In the genomic region with DNA sequence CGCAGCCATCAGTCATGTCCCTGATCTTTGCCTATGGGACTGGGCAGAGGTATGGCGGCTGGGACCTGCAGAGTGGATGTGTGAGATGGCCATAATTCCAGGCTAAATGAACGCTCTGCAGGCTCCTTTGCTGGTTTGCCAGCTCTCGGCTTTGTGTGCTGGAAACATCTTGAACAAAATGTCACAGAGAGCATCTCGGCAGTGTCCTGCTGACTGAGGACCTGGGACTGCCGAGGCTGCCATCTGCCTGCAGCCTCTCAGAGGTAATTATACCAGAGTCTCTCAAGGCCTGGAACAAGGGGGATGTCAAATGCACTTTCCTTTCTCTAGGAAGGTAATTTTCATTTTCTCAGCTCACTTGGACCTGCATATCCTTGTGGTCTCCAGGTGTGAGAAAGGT, we compare ENCODE assay signal across 29 cellular contexts.
"Had no signal": no experiment of that assay in that cellular context is flagged by ENCODE, and none has a peak within 500 bp of the region (broad histone marks: within the 10 kb centered on the region; RNA-seq: fewer than 3 reads in every experiment).

No MANE protein-coding gene starts in this region.

- DNase-seq: activated CD4-positive, alpha-beta memory T cell treated with anti-CD3 and anti-CD28 coated beads, Interleukin-2, amount 10 ng/mL, durations not matched to agents 7 days and 5 days; activated CD4-positive, alpha-beta T cell treated with anti-CD3 and anti-CD28 coated beads for 1 hour; activated CD4-positive, alpha-beta T cell treated with anti-CD3 and anti-CD28 coated beads for 4 hours; activated CD4-positive, alpha-beta T cell treated with anti-CD3 and anti-CD28 coated beads, Interleukin-2, amount 10 ng/mL, durations not matched to agents 7 days and 5 days; activated CD4-positive, alpha-beta T cell treated with anti-CD3 and anti-CD28 coated beads, Interleukin-2, amount 50 U/mL, for 4 hours; activated CD8-positive, alpha-beta memory T cell treated with anti-CD3 and anti-CD28 coated beads, Interleukin-2, amount 50 U/mL, for 48 hours; activated gamma-delta T cell; activated naive CD4-positive, alpha-beta T cell; activated naive CD4-positive, alpha-beta T cell treated with anti-CD3 and anti-CD28 coated beads, Interleukin-2, amount 10 ng/mL, durations not matched to agents 7 days and 5 days; activated naive CD8-positive, alpha-beta T cell treated with anti-CD3 and anti-CD28 coated beads, Interleukin-2, amount 10 ng/mL, durations not matched to agents 7 days and 5 days; activated T-cell treated with anti-CD3 and anti-CD28 coated beads for 4 hours; activated T-cell treated with anti-CD3 and anti-CD28 coated beads, Interleukin-2, amount 50 U/mL, for 24 hours; activated T-cell treated with anti-CD3 and anti-CD28 coated beads, Interleukin-2, amount 50 U/mL, for 72 hours; brain microvascular endothelial cell; cortex of kidney; effector CD4-positive, alpha-beta T cell; effector memory CD8-positive, alpha-beta T cell; erythroblast; foreskin keratinocyte; gastrocnemius medialis; glutamatergic neuron; heart left ventricle; T-helper 1 cell; T-helper 17 cell had no signal

- H3K36me3 Mint-ChIP-seq: activated naive CD4-positive, alpha-beta T cell treated with anti-CD3 and anti-CD28 coated beads, Interleukin-2, amount 10 ng/mL, durations not matched to agents 7 days and 5 days; activated naive CD4-positive, alpha-beta T cell treated with anti-CD3 and anti-CD28 coated beads, Interleukin-2, amount 50 U/mL, for 72 hours; activated naive CD8-positive, alpha-beta T cell treated with anti-CD3 and anti-CD28 coated beads, Interleukin-2, amount 10 ng/mL, durations not matched to agents 7 days and 5 days; WTC11 had no signal

- H3K4me1 ChIP-seq: ascending aorta, esophagus muscularis mucosa, foreskin keratinocyte, gastrocnemius medialis had no signal

- H3K27me3 Mint-ChIP-seq: activated CD4-positive, alpha-beta memory T cell treated with anti-CD3 and anti-CD28 coated beads, Interleukin-2, amount 10 ng/mL, durations not matched to agents 7 days and 5 days; activated CD4-positive, alpha-beta T cell treated with anti-CD3 and anti-CD28 coated beads, Interleukin-2, amount 10 ng/mL, durations not matched to agents 7 days and 5 days; activated naive CD4-positive, alpha-beta T cell treated with anti-CD3 and anti-CD28 coated beads, Interleukin-2, amount 10 ng/mL, durations not matched to agents 7 days and 5 days; activated T-cell treated with anti-CD3 and anti-CD28 coated beads, Interleukin-2, amount 50 U/mL, for 24 hours; T-helper 17 cell had no signal

- H3K27ac ChIP-seq: ascending aorta, brain microvascular endothelial cell, esophagus muscularis mucosa, foreskin keratinocyte, gastrocnemius medialis, heart left ventricle had no signal

- ATAC-seq: activated naive CD4-positive, alpha-beta T cell treated with anti-CD3 and anti-CD28 coated beads, Interleukin-2, amount 50 U/mL, for 72 hours; activated T-cell treated with anti-CD3 and anti-CD28 coated beads, Interleukin-2, amount 50 U/mL, for 72 hours; effector memory CD8-positive, alpha-beta T cell; foreskin keratinocyte; gastrocnemius medialis; heart left ventricle; T-helper 17 cell; WTC11 had no signal

- H3K36me3 ChIP-seq: ascending aorta, brain microvascular endothelial cell, esophagus muscularis mucosa, gastrocnemius medialis, heart left ventricle had no signal

- H3K4me3 Mint-ChIP-seq: activated CD4-positive, alpha-beta memory T cell treated with anti-CD3 and anti-CD28 coated beads, Interleukin-2, amount 10 ng/mL, durations not matched to agents 7 days and 5 days; activated CD4-positive, alpha-beta T cell treated with anti-CD3 and anti-CD28 coated beads, Interleukin-2, amount 10 ng/mL, durations not matched to agents 7 days and 5 days; activated naive CD4-positive, alpha-beta T cell treated with anti-CD3 and anti-CD28 coated beads, Interleukin-2, amount 10 ng/mL, durations not matched to agents 7 days and 5 days; activated naive CD8-positive, alpha-beta T cell treated with anti-CD3 and anti-CD28 coated beads, Interleukin-2, amount 10 ng/mL, durations not matched to agents 7 days and 5 days; activated T-cell treated with anti-CD3 and anti-CD28 coated beads, Interleukin-2, amount 50 U/mL, for 24 hours; activated T-cell treated with anti-CD3 and anti-CD28 coated beads, Interleukin-2, amount 50 U/mL, for 72 hours; central memory CD8-positive, alpha-beta T cell; effector memory CD8-positive, alpha-beta T cell; T-helper 17 cell; WTC11 had no signal

- H3K27ac Mint-ChIP-seq: activated CD4-positive, alpha-beta memory T cell treated with anti-CD3 and anti-CD28 coated beads, Interleukin-2, amount 10 ng/mL, durations not matched to agents 7 days and 5 days; activated CD4-positive, alpha-beta T cell treated with anti-CD3 and anti-CD28 coated beads, Interleukin-2, amount 10 ng/mL, durations not matched to agents 7 days and 5 days; activated naive CD4-positive, alpha-beta T cell treated with anti-CD3 and anti-CD28 coated beads, Interleukin-2, amount 10 ng/mL, durations not matched to agents 7 days and 5 days; activated naive CD4-positive, alpha-beta T cell treated with anti-CD3 and anti-CD28 coated beads, Interleukin-2, amount 50 U/mL, for 72 hours; activated naive CD8-positive, alpha-beta T cell treated with anti-CD3 and anti-CD28 coated beads, Interleukin-2, amount 10 ng/mL, durations not matched to agents 7 days and 5 days; activated T-cell treated with anti-CD3 and anti-CD28 coated beads, Interleukin-2, amount 50 U/mL, for 24 hours; activated T-cell treated with anti-CD3 and anti-CD28 coated beads, Interleukin-2, amount 50 U/mL, for 72 hours; effector memory CD8-positive, alpha-beta T cell; T-helper 17 cell; WTC11 had no signal

- H3K4me3 ChIP-seq: ascending aorta, esophagus muscularis mucosa, gastrocnemius medialis, heart left ventricle had no signal

- H3K4me1 Mint-ChIP-seq: activated CD4-positive, alpha-beta memory T cell treated with anti-CD3 and anti-CD28 coated beads, Interleukin-2, amount 10 ng/mL, durations not matched to agents 7 days and 5 days; activated CD4-positive, alpha-beta T cell treated with anti-CD3 and anti-CD28 coated beads, Interleukin-2, amount 10 ng/mL, durations not matched to agents 7 days and 5 days; activated naive CD4-positive, alpha-beta T cell treated with anti-CD3 and anti-CD28 coated beads, Interleukin-2, amount 10 ng/mL, durations not matched to agents 7 days and 5 days; activated naive CD8-positive, alpha-beta T cell treated with anti-CD3 and anti-CD28 coated beads, Interleukin-2, amount 10 ng/mL, durations not matched to agents 7 days and 5 days; central memory CD8-positive, alpha-beta T cell; T-helper 17 cell had no signal

- H3K9me3 Mint-ChIP-seq: activated CD4-positive, alpha-beta memory T cell treated with anti-CD3 and anti-CD28 coated beads, Interleukin-2, amount 10 ng/mL, durations not matched to agents 7 days and 5 days; activated naive CD4-positive, alpha-beta T cell treated with anti-CD3 and anti-CD28 coated beads, Interleukin-2, amount 10 ng/mL, durations not matched to agents 7 days and 5 days; activated naive CD4-positive, alpha-beta T cell treated with anti-CD3 and anti-CD28 coated beads, Interleukin-2, amount 50 U/mL, for 72 hours; activated naive CD8-positive, alpha-beta T cell treated with anti-CD3 and anti-CD28 coated beads, Interleukin-2, amount 10 ng/mL, durations not matched to agents 7 days and 5 days; activated T-cell treated with anti-CD3 and anti-CD28 coated beads, Interleukin-2, amount 50 U/mL, for 24 hours; activated T-cell treated with anti-CD3 and anti-CD28 coated beads, Interleukin-2, amount 50 U/mL, for 72 hours; central memory CD8-positive, alpha-beta T cell; effector memory CD8-positive, alpha-beta T cell; WTC11 had no signal

- H3K27me3 ChIP-seq: ascending aorta, brain microvascular endothelial cell, esophagus muscularis mucosa, foreskin keratinocyte, gastrocnemius medialis, heart left ventricle had no signal

- H3K9me3 ChIP-seq: ascending aorta, esophagus muscularis mucosa, gastrocnemius medialis, heart left ventricle had no signal
